In the genomic region with DNA sequence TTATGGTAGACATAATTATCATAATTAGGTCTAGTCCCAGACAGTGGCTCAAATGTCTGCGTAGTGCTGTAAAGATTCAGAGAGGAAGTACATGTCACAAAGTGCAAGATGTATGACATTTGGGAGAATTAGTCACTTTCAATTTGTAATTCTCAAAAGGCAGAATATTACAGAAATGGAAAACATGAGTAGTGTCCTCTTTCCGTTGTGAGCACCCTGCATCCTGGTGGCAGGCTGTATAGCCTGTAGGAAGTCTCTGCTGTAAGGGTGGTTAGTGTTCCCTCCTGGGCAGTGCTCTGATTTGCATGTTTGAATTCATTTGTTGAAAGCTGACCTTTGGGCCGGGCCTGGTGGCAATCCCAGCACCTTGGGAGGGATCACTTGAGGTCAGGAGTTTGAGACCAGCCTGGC, we compare ENCODE assay signal across 8 cellular contexts. TPM values are rescaled to one million over a fixed set of nuclear protein-coding genes. Genes with fewer than 3 reads are reported as not detected.
DNase-seq lines count a peak whose midpoint lies in the region; ATAC-seq and TF ChIP-seq lines count a peak whose summit lies in the region.

No MANE protein-coding gene starts in this region.

- no peaks in the 10 kb centered on the region for H3K9me3 Mint-ChIP-seq in stimulated activated naive CD8-positive, alpha-beta T cell treated with anti-CD3 and anti-CD28 coated beads, Interleukin-15, amount 100 ng/mL, for 72 hours
- peaks cover 4% of the 10 kb centered on the region for H3K9me3 Mint-ChIP-seq in mesothelial cell of epicardium

- H3K27ac Mint-ChIP-seq in stimulated activated naive CD8-positive, alpha-beta T cell treated with anti-CD3 and anti-CD28 coated beads, Interleukin-15, amount 100 ng/mL, for 72 hours = peak overlapping the region; percentile 94 to 95
- no peak overlapping the region for H3K27ac Mint-ChIP-seq in mesothelial cell of epicardium

- peak overlapping the region; percentile 35 to 61 for H3K4me3 Mint-ChIP-seq in stimulated activated naive CD8-positive, alpha-beta T cell treated with anti-CD3 and anti-CD28 coated beads, Interleukin-15, amount 100 ng/mL, for 72 hours
- H3K4me3 Mint-ChIP-seq in mesothelial cell of epicardium = no peak overlapping the region

- no peak for TF ChIP-seq CTCF in mesothelial cell of epicardium (IDR thresholded peaks at IDR 0.05; ENCODE audit: unreplicated experiment)

- H3K4me1 Mint-ChIP-seq in stimulated activated naive CD8-positive, alpha-beta T cell treated with anti-CD3 and anti-CD28 coated beads, Interleukin-15, amount 100 ng/mL, for 72 hours = peaks cover 19% of the 10 kb centered on the region
- peaks cover 5% of the 10 kb centered on the region for H3K4me1 Mint-ChIP-seq in mesothelial cell of epicardium

- H3K27me3 Mint-ChIP-seq in stimulated activated naive CD8-positive, alpha-beta T cell treated with anti-CD3 and anti-CD28 coated beads, Interleukin-15, amount 100 ng/mL, for 72 hours = peaks cover 31% of the 10 kb centered on the region
- no peaks in the 10 kb centered on the region for H3K27me3 Mint-ChIP-seq in mesothelial cell of epicardium (ENCODE audit: low read depth)

- ATAC-seq in HG02884 (IDR thresholded peaks at IDR 0.05; ENCODE audit: unreplicated experiment) = peak; percentile 90
- ATAC-seq in stimulated activated naive CD8-positive, alpha-beta T cell treated with anti-CD3 and anti-CD28 coated beads, Interleukin-15, amount 100 ng/mL, for 72 hours = peak; percentile 96

- peaks cover 14% of the 10 kb centered on the region for H3K36me3 Mint-ChIP-seq in mesothelial cell of epicardium

- DNase-seq in stimulated activated CD4-positive, alpha-beta T cell treated with anti-CD3 and anti-CD28 coated beads, Interleukin-12 subunit alpha, Interleukin-12 subunit beta, amount 100 ng/mL, for 48 hours (ENCODE audit: low read depth in 2 of 3, low spot score in 1 of 3) = peak in 2 of 3 donors; percentile 7 to 23
- no peak for DNase-seq in stimulated activated CD4-positive, alpha-beta T cell treated with anti-CD3 and anti-CD28 coated beads, Interleukin-4, amount 100 ng/mL, for 4 hours
- peak; percentile 55 for DNase-seq in RPMI7951 (ENCODE audit: low read depth)
- DNase-seq in stimulated activated naive CD8-positive, alpha-beta T cell treated with anti-CD3 and anti-CD28 coated beads, Interleukin-15, amount 100 ng/mL, for 72 hours = peak; percentile 8 to 33
- DNase-seq in DMS114 treated with DMSO at 0.1 percent for 48 hours (lab: John Stamatoyannopoulos, UW; ENCODE audit: unreplicated experiment) = no peak
- no peak for DNase-seq in activated CD8-positive, alpha-beta memory T cell treated with anti-CD3 and anti-CD28 coated beads for 24 hours
- no peak for DNase-seq in mesothelial cell of epicardium (ENCODE audit: low spot score in 2 of 2, unreplicated experiment in 2 of 2)

RNA-seq across cellular contexts. Expression of gene CDK14, which starts 17.0 kb away (rescaled TPM):
- 5.2 and 9.3 TPM in 2 replicates for total RNA-seq in RPMI7951 (2014; rRNA removed; shearing (Covaris generic))
- total RNA-seq in mesothelial cell of epicardium = 64.6 to 70.4 TPM (median 68.5 TPM) in 3 replicates

Comparison
In these comparisons a context has a peak if more than half of its experiments do, and no peak if none do; other contexts are left out.
1. DNase-seq: peak in stimulated activated CD4-positive, alpha-beta T cell treated with anti-CD3 and anti-CD28 coated beads, Interleukin-12 subunit alpha, Interleukin-12 subunit beta, amount 100 ng/mL, for 48 hours (2 of 3), RPMI7951 (single experiment) and stimulated activated naive CD8-positive, alpha-beta T cell treated with anti-CD3 and anti-CD28 coated beads, Interleukin-15, amount 100 ng/mL, for 72 hours (2 of 2); none in stimulated activated CD4-positive, alpha-beta T cell treated with anti-CD3 and anti-CD28 coated beads, Interleukin-4, amount 100 ng/mL, for 4 hours (0 of 2), DMS114 treated with DMSO at 0.1 percent for 48 hours (single experiment), activated CD8-positive, alpha-beta memory T cell treated with anti-CD3 and anti-CD28 coated beads for 24 hours (single experiment) and mesothelial cell of epicardium (0 of 2).